2 cellular contexts compared by ENCODE assay signal in genomic region chr20:41172296-41173140, GRCh38.
A peak's percentile ranks its signal among the peaks of the same experiment; 100 is the strongest.
TF ChIP-seq lines count a peak whose summit lies in the region.

No MANE protein-coding gene starts in this region.

TF ChIP-seq in K562, 482 proteins besides CTCF, POLR2A, EP300 and RAD21:
- TF ChIP-seq MCM5 (IDR thresholded peaks at IDR 0.05; ENCODE audit: low read depth) (no peak), BRD9 (IDR thresholded peaks at IDR 0.05; ENCODE audit: low read depth, partially characterized antibody) (no peak), DACH1 (IDR thresholded peaks at IDR 0.05; ENCODE audit: partially characterized antibody) (no peak), ZNF512 (tag; IDR thresholded peaks at IDR 0.05) (no peak), FOXA1 (IDR thresholded peaks at IDR 0.05; ENCODE audit: borderline replicate concordance) (no peak), ZNF699 (CRISPR knock-in tag; IDR thresholded peaks at IDR 0.05; ENCODE audit: insufficient replicate concordance) (no peak), ETV1 (tag; conservative IDR thresholded peaks at IDR 0.05; ENCODE audit: low read depth) (no peak)
- TF ChIP-seq, protein P1, sequence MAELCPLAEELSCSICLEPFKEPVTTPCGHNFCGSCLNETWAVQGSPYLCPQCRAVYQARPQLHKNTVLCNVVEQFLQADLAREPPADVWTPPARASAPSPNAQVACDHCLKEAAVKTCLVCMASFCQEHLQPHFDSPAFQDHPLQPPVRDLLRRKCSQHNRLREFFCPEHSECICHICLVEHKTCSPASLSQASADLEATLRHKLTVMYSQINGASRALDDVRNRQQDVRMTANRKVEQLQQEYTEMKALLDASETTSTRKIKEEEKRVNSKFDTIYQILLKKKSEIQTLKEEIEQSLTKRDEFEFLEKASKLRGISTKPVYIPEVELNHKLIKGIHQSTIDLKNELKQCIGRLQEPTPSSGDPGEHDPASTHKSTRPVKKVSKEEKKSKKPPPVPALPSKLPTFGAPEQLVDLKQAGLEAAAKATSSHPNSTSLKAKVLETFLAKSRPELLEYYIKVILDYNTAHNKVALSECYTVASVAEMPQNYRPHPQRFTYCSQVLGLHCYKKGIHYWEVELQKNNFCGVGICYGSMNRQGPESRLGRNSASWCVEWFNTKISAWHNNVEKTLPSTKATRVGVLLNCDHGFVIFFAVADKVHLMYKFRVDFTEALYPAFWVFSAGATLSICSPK (IDR thresholded peaks at IDR 0.05; ENCODE audit: borderline replicate concordance) = no peak
- TF ChIP-seq, protein P2, sequence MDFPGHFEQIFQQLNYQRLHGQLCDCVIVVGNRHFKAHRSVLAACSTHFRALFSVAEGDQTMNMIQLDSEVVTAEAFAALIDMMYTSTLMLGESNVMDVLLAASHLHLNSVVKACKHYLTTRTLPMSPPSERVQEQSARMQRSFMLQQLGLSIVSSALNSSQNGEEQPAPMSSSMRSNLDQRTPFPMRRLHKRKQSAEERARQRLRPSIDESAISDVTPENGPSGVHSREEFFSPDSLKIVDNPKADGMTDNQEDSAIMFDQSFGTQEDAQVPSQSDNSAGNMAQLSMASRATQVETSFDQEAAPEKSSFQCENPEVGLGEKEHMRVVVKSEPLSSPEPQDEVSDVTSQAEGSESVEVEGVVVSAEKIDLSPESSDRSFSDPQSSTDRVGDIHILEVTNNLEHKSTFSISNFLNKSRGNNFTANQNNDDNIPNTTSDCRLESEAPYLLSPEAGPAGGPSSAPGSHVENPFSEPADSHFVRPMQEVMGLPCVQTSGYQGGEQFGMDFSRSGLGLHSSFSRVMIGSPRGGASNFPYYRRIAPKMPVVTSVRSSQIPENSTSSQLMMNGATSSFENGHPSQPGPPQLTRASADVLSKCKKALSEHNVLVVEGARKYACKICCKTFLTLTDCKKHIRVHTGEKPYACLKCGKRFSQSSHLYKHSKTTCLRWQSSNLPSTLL (IDR thresholded peaks at IDR 0.05) = no peak
TF ChIP-seq in K562: peak in this region for 0.

TF ChIP-seq in HepG2, 621 proteins besides CTCF, POLR2A, EP300 and RAD21 (continues in another document):
- TF ChIP-seq BORCS8-MEF2B (CRISPR knock-in tag; IDR thresholded peaks at IDR 0.05) (peak; percentile 5; the same call in 1 of the 2 replicates), FOXO1 (CRISPR knock-in tag; IDR thresholded peaks at IDR 0.05) (no peak), ZNF747 (CRISPR knock-in tag; IDR thresholded peaks at IDR 0.05; ENCODE audit: borderline replicate concordance) (no peak), XBP1 (CRISPR knock-in tag; IDR thresholded peaks at IDR 0.05) (no peak), GATA4 (IDR thresholded peaks at IDR 0.05; ENCODE audit: borderline replicate concordance, low read depth) (no peak), ZNF451 (CRISPR knock-in tag; IDR thresholded peaks at IDR 0.05) (0 out of 2 replicates have a peak, but pooled peaks have one; percentile 31), ZFP91 (CRISPR knock-in tag; IDR thresholded peaks at IDR 0.05; ENCODE audit: borderline replicate concordance) (0 out of 2 replicates have a peak, but pooled peaks have one; percentile 12), ZNF33A (CRISPR knock-in tag; IDR thresholded peaks at IDR 0.05; ENCODE audit: borderline replicate concordance) (no peak), ZNF672 (CRISPR knock-in tag; IDR thresholded peaks at IDR 0.05) (no peak), NR2F2 (IDR thresholded peaks at IDR 0.05; ENCODE audit: borderline replicate concordance, low read depth) (no peak), HNF4A (CRISPR knock-in tag; IDR thresholded peaks at IDR 0.05) (no peak), NFE2 (CRISPR knock-in tag; IDR thresholded peaks at IDR 0.05) (no peak), ZNF460 (CRISPR knock-in tag; IDR thresholded peaks at IDR 0.05; ENCODE audit: borderline replicate concordance) (no peak), ZNF17 (CRISPR knock-in tag; IDR thresholded peaks at IDR 0.05) (no peak), AGO2 (optimal IDR thresholded peaks at IDR 0.05; ENCODE audit: low read depth, low read length) (peak; percentile 30), NCOA1 (CRISPR knock-in tag; IDR thresholded peaks at IDR 0.05) (no peak), MYC (CRISPR knock-in tag; IDR thresholded peaks at IDR 0.05; ENCODE audit: borderline replicate concordance) (no peak), ZNF292 (CRISPR knock-in tag; IDR thresholded peaks at IDR 0.05; ENCODE audit: borderline replicate concordance, low read depth) (no peak), SP4 (CRISPR knock-in tag; IDR thresholded peaks at IDR 0.05) (peak; percentile 15; the same call in 1 of the 2 replicates), KDM2A (CRISPR knock-in tag; IDR thresholded peaks at IDR 0.05; ENCODE audit: borderline replicate concordance, low read depth) (no peak), ZNF782 (CRISPR knock-in tag; IDR thresholded peaks at IDR 0.05; ENCODE audit: borderline replicate concordance) (no peak), MYNN (CRISPR knock-in tag; IDR thresholded peaks at IDR 0.05; ENCODE audit: low read depth) (no peak), ZBTB2 (CRISPR knock-in tag; IDR thresholded peaks at IDR 0.05; ENCODE audit: low read depth) (no peak), ZNF598 (CRISPR knock-in tag; IDR thresholded peaks at IDR 0.05; ENCODE audit: borderline replicate concordance) (0 out of 2 replicates have a peak, but pooled peaks have one; percentile 59), ZBTB46 (CRISPR knock-in tag; IDR thresholded peaks at IDR 0.05; ENCODE audit: borderline replicate concordance) (no peak), ZNF317 (CRISPR knock-in tag; IDR thresholded peaks at IDR 0.05) (no peak), ZNF430 (CRISPR knock-in tag; IDR thresholded peaks at IDR 0.05) (no peak), HMG20A (CRISPR knock-in tag; IDR thresholded peaks at IDR 0.05; ENCODE audit: borderline replicate concordance) (no peak), PRDM10 (CRISPR knock-in tag; IDR thresholded peaks at IDR 0.05; ENCODE audit: low read depth) (no peak), ZNF839 (CRISPR knock-in tag; IDR thresholded peaks at IDR 0.05; ENCODE audit: borderline replicate concordance) (peak; percentile 19; the same call in 1 of the 2 replicates)
- TF ChIP-seq, protein P3, sequence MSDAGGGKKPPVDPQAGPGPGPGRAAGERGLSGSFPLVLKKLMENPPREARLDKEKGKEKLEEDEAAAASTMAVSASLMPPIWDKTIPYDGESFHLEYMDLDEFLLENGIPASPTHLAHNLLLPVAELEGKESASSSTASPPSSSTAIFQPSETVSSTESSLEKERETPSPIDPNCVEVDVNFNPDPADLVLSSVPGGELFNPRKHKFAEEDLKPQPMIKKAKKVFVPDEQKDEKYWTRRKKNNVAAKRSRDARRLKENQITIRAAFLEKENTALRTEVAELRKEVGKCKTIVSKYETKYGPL (CRISPR knock-in tag; IDR thresholded peaks at IDR 0.05) = no peak
- TF ChIP-seq, protein P4, sequence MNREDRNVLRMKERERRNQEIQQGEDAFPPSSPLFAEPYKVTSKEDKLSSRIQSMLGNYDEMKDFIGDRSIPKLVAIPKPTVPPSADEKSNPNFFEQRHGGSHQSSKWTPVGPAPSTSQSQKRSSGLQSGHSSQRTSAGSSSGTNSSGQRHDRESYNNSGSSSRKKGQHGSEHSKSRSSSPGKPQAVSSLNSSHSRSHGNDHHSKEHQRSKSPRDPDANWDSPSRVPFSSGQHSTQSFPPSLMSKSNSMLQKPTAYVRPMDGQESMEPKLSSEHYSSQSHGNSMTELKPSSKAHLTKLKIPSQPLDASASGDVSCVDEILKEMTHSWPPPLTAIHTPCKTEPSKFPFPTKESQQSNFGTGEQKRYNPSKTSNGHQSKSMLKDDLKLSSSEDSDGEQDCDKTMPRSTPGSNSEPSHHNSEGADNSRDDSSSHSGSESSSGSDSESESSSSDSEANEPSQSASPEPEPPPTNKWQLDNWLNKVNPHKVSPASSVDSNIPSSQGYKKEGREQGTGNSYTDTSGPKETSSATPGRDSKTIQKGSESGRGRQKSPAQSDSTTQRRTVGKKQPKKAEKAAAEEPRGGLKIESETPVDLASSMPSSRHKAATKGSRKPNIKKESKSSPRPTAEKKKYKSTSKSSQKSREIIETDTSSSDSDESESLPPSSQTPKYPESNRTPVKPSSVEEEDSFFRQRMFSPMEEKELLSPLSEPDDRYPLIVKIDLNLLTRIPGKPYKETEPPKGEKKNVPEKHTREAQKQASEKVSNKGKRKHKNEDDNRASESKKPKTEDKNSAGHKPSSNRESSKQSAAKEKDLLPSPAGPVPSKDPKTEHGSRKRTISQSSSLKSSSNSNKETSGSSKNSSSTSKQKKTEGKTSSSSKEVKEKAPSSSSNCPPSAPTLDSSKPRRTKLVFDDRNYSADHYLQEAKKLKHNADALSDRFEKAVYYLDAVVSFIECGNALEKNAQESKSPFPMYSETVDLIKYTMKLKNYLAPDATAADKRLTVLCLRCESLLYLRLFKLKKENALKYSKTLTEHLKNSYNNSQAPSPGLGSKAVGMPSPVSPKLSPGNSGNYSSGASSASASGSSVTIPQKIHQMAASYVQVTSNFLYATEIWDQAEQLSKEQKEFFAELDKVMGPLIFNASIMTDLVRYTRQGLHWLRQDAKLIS (CRISPR knock-in tag; IDR thresholded peaks at IDR 0.05) = no peak
- TF ChIP-seq, protein P5, sequence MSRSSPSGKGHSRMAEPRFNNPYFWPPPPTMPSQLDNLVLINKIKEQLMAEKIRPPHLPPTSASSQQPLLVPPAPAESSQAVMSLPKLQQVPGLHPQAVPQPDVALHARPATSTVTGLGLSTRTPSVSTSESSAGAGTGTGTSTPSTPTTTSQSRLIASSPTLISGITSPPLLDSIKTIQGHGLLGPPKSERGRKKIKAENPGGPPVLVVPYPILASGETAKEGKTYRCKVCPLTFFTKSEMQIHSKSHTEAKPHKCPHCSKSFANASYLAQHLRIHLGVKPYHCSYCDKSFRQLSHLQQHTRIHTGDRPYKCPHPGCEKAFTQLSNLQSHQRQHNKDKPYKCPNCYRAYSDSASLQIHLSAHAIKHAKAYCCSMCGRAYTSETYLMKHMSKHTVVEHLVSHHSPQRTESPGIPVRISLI (CRISPR knock-in tag; IDR thresholded peaks at IDR 0.05; ENCODE audit: borderline replicate concordance) = no peak
- TF ChIP-seq, protein P6, sequence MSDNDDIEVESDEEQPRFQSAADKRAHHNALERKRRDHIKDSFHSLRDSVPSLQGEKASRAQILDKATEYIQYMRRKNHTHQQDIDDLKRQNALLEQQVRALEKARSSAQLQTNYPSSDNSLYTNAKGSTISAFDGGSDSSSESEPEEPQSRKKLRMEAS (IDR thresholded peaks at IDR 0.05) = 0 out of 2 replicates have a peak, but pooled peaks have one; percentile 1
